17 cellular contexts compared by ENCODE assay signal in the genomic region with DNA sequence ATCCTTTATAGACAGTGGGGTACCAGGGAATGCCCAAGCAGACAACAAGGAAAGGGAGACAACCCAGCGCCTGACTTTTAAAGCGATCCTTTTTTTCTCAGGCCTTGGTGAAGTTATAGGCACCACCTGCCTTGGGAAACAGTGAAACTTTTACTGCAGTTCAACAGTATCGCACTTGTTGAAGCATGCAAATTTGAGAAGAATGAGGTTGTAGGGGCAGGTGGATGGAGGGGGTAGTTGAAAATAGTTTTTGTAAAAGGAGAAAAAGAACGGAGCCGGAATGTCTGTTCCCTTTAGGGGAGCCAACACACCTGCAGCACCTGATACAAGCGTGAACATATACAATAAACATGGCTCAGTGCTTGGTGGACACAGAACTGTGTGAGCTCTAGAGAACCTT.
DNase-seq lines count a peak whose midpoint lies in the region; ATAC-seq, FAIRE-seq and TF ChIP-seq lines count a peak whose summit lies in the region.
"Had no signal": no experiment of that assay in that cellular context is flagged by ENCODE, and none has a peak within 500 bp of the region (broad histone marks: within the 10 kb centered on the region; RNA-seq: fewer than 3 reads in every experiment).

No MANE protein-coding gene starts in this region.

- H3K9me3 ChIP-seq in endothelial cell of umbilical vein (replicated peaks; ENCODE audit: control insufficient read depth, insufficient read depth, low read length) (no peaks in the 10 kb centered on the region), thyroid gland (no peaks in the 10 kb centered on the region)
- H3K9me3 ChIP-seq: SJCRH30 had no signal

- no peaks in the 10 kb centered on the region for H3K27me3 Mint-ChIP-seq in activated T-cell treated with anti-CD3 and anti-CD28 coated beads, Interleukin-2, amount 50 U/mL, for 72 hours (ENCODE audit: low read depth)

- no peak for TF ChIP-seq POLR2A in endothelial cell of umbilical vein (IDR thresholded peaks at IDR 0.05; ENCODE audit: low read depth, low read length)
- no peak for TF ChIP-seq POLR2A in thyroid gland (IDR thresholded peaks at IDR 0.05)

- H3K36me3 ChIP-seq in endothelial cell of umbilical vein (ENCODE audit: control insufficient read depth in 2 of 2, extremely low read depth in 1 of 2, insufficient read depth in 2 of 2, low read length in 2 of 2) (no peaks in the 10 kb centered on the region), thyroid gland (no peaks in the 10 kb centered on the region)
- H3K36me3 ChIP-seq: SJCRH30 had no signal

- FAIRE-seq in GM19239 (lab: Jason Lieb, UNC), result peak; percentile 95
- FAIRE-seq in endothelial cell of umbilical vein (lab: Jason Lieb, UNC), result peak; percentile 58
- FAIRE-seq: islet of Langerhans had no signal

- TF ChIP-seq CTCF in endothelial cell of umbilical vein (IDR thresholded peaks at IDR 0.05; ENCODE audit: extremely low read depth in 1 of 2, insufficient read depth in 1 of 2, low read depth in 1 of 2, low read length in 2 of 2) (no peak), thyroid gland (IDR thresholded peaks at IDR 0.05) (no peak)

- CTCF ChIA-PET in endothelial cell of umbilical vein (lab: Charles Lee), result interaction anchor here (1.1 to 1.6 kb wide), 2 partner anchors 12 to 189 kb away, joined by 3 to 4 read pairs; no protein-coding TSS in a partner anchor

- peak; percentile 42 for ATAC-seq in HG02852 (IDR thresholded peaks at IDR 0.05; ENCODE audit: unreplicated experiment)
- no peak for ATAC-seq in activated T-cell treated with anti-CD3 and anti-CD28 coated beads, Interleukin-2, amount 50 U/mL, for 72 hours (replicated peaks in 1 of 2)

- H3K27ac Mint-ChIP-seq in activated T-cell treated with anti-CD3 and anti-CD28 coated beads, Interleukin-2, amount 50 U/mL, for 72 hours, result no peak overlapping the region

- BruUV-seq in endothelial cell of umbilical vein (replicated peaks; lab: Mats Ljungman, UMichigan), result no TSS peak

- H3K9ac ChIP-seq in endothelial cell of umbilical vein (replicated peaks; ENCODE audit: extremely low read depth, insufficient read depth, low read length), result no peak overlapping the region

- H3K9me3 Mint-ChIP-seq in activated T-cell treated with anti-CD3 and anti-CD28 coated beads, Interleukin-2, amount 50 U/mL, for 72 hours, result peaks cover 5% of the 10 kb centered on the region in 2 donors

- peaks cover 17% of the 10 kb centered on the region for H3K4me1 Mint-ChIP-seq in activated T-cell treated with anti-CD3 and anti-CD28 coated beads, Interleukin-2, amount 50 U/mL, for 72 hours (ENCODE audit: low read depth)

- DNase-seq in GM19239 (ENCODE audit: insufficient read length, low spot score) (no peak), endothelial cell of umbilical vein (ENCODE audit: low read depth, low spot score) (no peak), thyroid gland (no peak), ecto neural progenitor cell (ENCODE audit: low spot score) (no peak), NCI-H524 (lab: John Stamatoyannopoulos, UW) (no peak)
- no peak for DNase-seq in activated T-cell treated with anti-CD3 and anti-CD28 coated beads, Interleukin-2, amount 50 U/mL, for 72 hours
- DNase-seq: activated CD4-positive, alpha-beta T cell treated with anti-CD3 and anti-CD28 coated beads for 48 hours; activated naive CD4-positive, alpha-beta T cell treated with anti-CD3 and anti-CD28 coated beads, Interleukin-2, amount 50 U/mL, for 16 hours; erythroblast; mesenchymal stem cell; MV-4-11; NK-92 treated with Interleukin-12 subunit alpha and Interleukin-12 subunit beta, amount 100 ng/mL, for 24 hours; SJCRH30 had no signal

- no peak overlapping the region for H3K27ac ChIP-seq in endothelial cell of umbilical vein (ENCODE audit: insufficient read depth, low read depth, low read length)
- H3K27ac ChIP-seq in thyroid gland, result no peak overlapping the region
- H3K27ac ChIP-seq: coronary artery, SJCRH30 had no signal

- H3K4me3 ChIP-seq in GM08714 (ENCODE audit: low read length) (peak overlapping the region; percentile 21; the same call in 1 of the 2 replicates), endothelial cell of umbilical vein (replicated peaks in 1 of 3; ENCODE audit: insufficient read depth in 1 of 3, low read depth in 1 of 3, low read length in 3 of 3) (no peak overlapping the region), thyroid gland (replicated peaks in 1 of 3) (no peak overlapping the region)
- H3K4me3 ChIP-seq: coronary artery, SJCRH30 had no signal

- intact Hi-C loops in endothelial cell of umbilical vein (cut with micrococcal nuclease), result loop anchor here (10.0 kb wide), 2 partner anchors 189 to 551 kb away; partner anchors contain the start of gene NR3C1
- intact Hi-C loops in thyroid gland (cut with DNase I), result no loop called here

- H4K20me1 ChIP-seq in endothelial cell of umbilical vein (replicated peaks; ENCODE audit: control insufficient read depth, extremely low read depth, insufficient read depth, low read length), result no peaks in the 10 kb centered on the region

- H3K4me2 ChIP-seq in endothelial cell of umbilical vein (ENCODE audit: insufficient read depth, low read length), result no peak overlapping the region

- dilution Hi-C loops in endothelial cell of umbilical vein (cut with MboI; ENCODE audit: extremely low pct_ligation_motif_present, low sequenced_read_pairs), result no loop called here

- no peaks in the 10 kb centered on the region for H3K9me1 ChIP-seq in endothelial cell of umbilical vein (replicated peaks; ENCODE audit: control insufficient read depth, extremely low read depth, insufficient read depth, low read length)

- H2AFZ ChIP-seq in endothelial cell of umbilical vein (ENCODE audit: low read depth, low read length), result no peak overlapping the region

- H3K27me3 ChIP-seq in endothelial cell of umbilical vein (ENCODE audit: control insufficient read depth in 2 of 2, insufficient read depth in 2 of 2, low read length in 2 of 2) (no peaks in the 10 kb centered on the region), thyroid gland (no peaks in the 10 kb centered on the region)
- H3K27me3 ChIP-seq: SJCRH30 had no signal

- H3K4me1 ChIP-seq in endothelial cell of umbilical vein (ENCODE audit: control insufficient read depth, extremely low read depth, insufficient read depth, low read length) (peaks cover 16% of the 10 kb centered on the region), thyroid gland (no peaks in the 10 kb centered on the region)

- POLR2A ChIA-PET in endothelial cell of umbilical vein (lab: Charles Lee), result no interaction called here

- peaks cover 0 to 1% of the 10 kb centered on the region in 2 donors for H3K36me3 Mint-ChIP-seq in activated T-cell treated with anti-CD3 and anti-CD28 coated beads, Interleukin-2, amount 50 U/mL, for 72 hours (ENCODE audit: insufficient read depth in 2 of 2)

- no peaks in the 10 kb centered on the region for H3K79me2 ChIP-seq in endothelial cell of umbilical vein (ENCODE audit: control insufficient read depth, insufficient read depth, low read length)

- no peak overlapping the region for H3K4me3 Mint-ChIP-seq in activated T-cell treated with anti-CD3 and anti-CD28 coated beads, Interleukin-2, amount 50 U/mL, for 72 hours

- 88% methylated on average over 6 of the region's 6 CpGs for WGBS in thyroid gland, 2 donors

TF ChIP-seq in endothelial cell of umbilical vein, 7 proteins besides CTCF, POLR2A, EP300 and RAD21:
- no peak for TF ChIP-seq GATA2 (IDR thresholded peaks at IDR 0.05; ENCODE audit: insufficient read depth, insufficient read length, low read depth, low read length)
- TF ChIP-seq POLR2AphosphoS5 (IDR thresholded peaks at IDR 0.05; ENCODE audit: insufficient read depth, low read depth, low read length), result no peak
- no peak for TF ChIP-seq EZH2 (IDR thresholded peaks at IDR 0.05; ENCODE audit: borderline replicate concordance, low read depth, low read length, severe bottlenecking)
- TF ChIP-seq JUN (IDR thresholded peaks at IDR 0.05; ENCODE audit: borderline replicate concordance, insufficient read depth, insufficient read length, low read depth), result no peak
- TF ChIP-seq MYC (IDR thresholded peaks at IDR 0.05; ENCODE audit: low read depth, low read length), result no peak
- TF ChIP-seq, protein P1, sequence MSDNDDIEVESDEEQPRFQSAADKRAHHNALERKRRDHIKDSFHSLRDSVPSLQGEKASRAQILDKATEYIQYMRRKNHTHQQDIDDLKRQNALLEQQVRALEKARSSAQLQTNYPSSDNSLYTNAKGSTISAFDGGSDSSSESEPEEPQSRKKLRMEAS (IDR thresholded peaks at IDR 0.05; ENCODE audit: insufficient read depth, insufficient read length), result no peak
- no peak for TF ChIP-seq FOS (IDR thresholded peaks at IDR 0.05; ENCODE audit: borderline replicate concordance, insufficient read depth, low read length)
TF ChIP-seq in endothelial cell of umbilical vein: peak in this region for 0.
